18 cellular contexts compared by ENCODE assay signal in genomic region chr7:107815254-107815882, GRCh38. TPM values are rescaled to one million over a fixed set of nuclear protein-coding genes. Genes with fewer than 3 reads are reported as not detected.
DNase-seq lines count a peak whose midpoint lies in the region; ATAC-seq and TF ChIP-seq lines count a peak whose summit lies in the region.
"Had no signal": no experiment of that assay in that cellular context is flagged by ENCODE, and none has a peak within 500 bp of the region (broad histone marks: within the 10 kb centered on the region; RNA-seq: fewer than 3 reads in every experiment).

No MANE protein-coding gene starts in this region.

- no peaks in the 10 kb centered on the region for H3K27me3 Mint-ChIP-seq in activated CD4-positive, alpha-beta T cell treated with anti-CD3 and anti-CD28 coated beads for 36 hours
- peaks cover 6% of the 10 kb centered on the region for H3K27me3 Mint-ChIP-seq in activated CD4-positive, alpha-beta T cell treated with anti-CD3 and anti-CD28 coated beads, Interleukin-2, amount 10 ng/mL, durations not matched to agents 7 days and 5 days
- H3K27me3 Mint-ChIP-seq in activated CD4-positive, alpha-beta memory T cell treated with anti-CD3 and anti-CD28 coated beads for 36 hours = no peaks in the 10 kb centered on the region
- H3K27me3 Mint-ChIP-seq: CD4-positive, alpha-beta T cell; central memory CD8-positive, alpha-beta T cell had no signal

- POLR2A ChIA-PET in activated CD4-positive, alpha-beta T cell treated with anti-CD3 and anti-CD28 coated beads for 36 hours (lab: Charles Lee) = interaction anchor here (0.7 to 1.6 kb wide), 2 partner anchors 513 to 646 kb away, joined by 3 to 5 read pairs; partner anchors contain the start of gene HBP1
- POLR2A ChIA-PET in activated CD4-positive, alpha-beta T cell treated with anti-CD3 and anti-CD28 coated beads, Interleukin-2, amount 10 ng/mL, durations not matched to agents 7 days and 5 days (lab: Charles Lee) = no interaction called here
- POLR2A ChIA-PET in GM10248 (lab: Yijun Ruan, JAX) = no interaction called here
- POLR2A ChIA-PET in activated CD4-positive, alpha-beta memory T cell treated with anti-CD3 and anti-CD28 coated beads for 36 hours (lab: Charles Lee) = interaction anchor here (1.3 to 1.6 kb wide), 2 partner anchors 71 to 156 kb away, joined by 3 to 5 read pairs; partner anchors contain the start of gene CBLL1

- DNase-seq in activated CD4-positive, alpha-beta T cell treated with anti-CD3 and anti-CD28 coated beads for 36 hours = peak; percentile 55
- DNase-seq in activated CD4-positive, alpha-beta T cell treated with anti-CD3 and anti-CD28 coated beads, Interleukin-2, amount 10 ng/mL, durations not matched to agents 7 days and 5 days = no peak
- DNase-seq in GM10248 (ENCODE audit: extremely low spot score) (peak; percentile 16), head of caudate nucleus (peak in 22 of 42 donors; percentile 2 to 72 (median 20)), amygdala (lab: John Stamatoyannopoulos, UW) (no peak)
- DNase-seq in activated CD4-positive, alpha-beta memory T cell treated with anti-CD3 and anti-CD28 coated beads for 36 hours = peak; percentile 50
- DNase-seq: CD4-positive, alpha-beta T cell; islet precursor cell; NCI-H1694; NCI-H446 treated with DMSO at 0.1 percent for 48 hours; occipital lobe; SIG-M5; T1000 had no signal

- H3K36me3 Mint-ChIP-seq in activated CD4-positive, alpha-beta T cell treated with anti-CD3 and anti-CD28 coated beads for 36 hours (ENCODE audit: low read depth) = no peaks in the 10 kb centered on the region
- H3K36me3 Mint-ChIP-seq in activated CD4-positive, alpha-beta T cell treated with anti-CD3 and anti-CD28 coated beads, Interleukin-2, amount 10 ng/mL, durations not matched to agents 7 days and 5 days (ENCODE audit: low read depth) = peaks cover 1% of the 10 kb centered on the region
- no peaks in the 10 kb centered on the region for H3K36me3 Mint-ChIP-seq in activated CD4-positive, alpha-beta memory T cell treated with anti-CD3 and anti-CD28 coated beads for 36 hours

- ATAC-seq in activated CD4-positive, alpha-beta T cell treated with anti-CD3 and anti-CD28 coated beads for 36 hours = peak; percentile 89
- ATAC-seq in GM18870 (IDR thresholded peaks at IDR 0.05; ENCODE audit: unreplicated experiment) = no peak
- ATAC-seq in HG03196 (IDR thresholded peaks at IDR 0.05; ENCODE audit: unreplicated experiment) = no peak

- peaks cover 35% of the 10 kb centered on the region for H3K4me1 Mint-ChIP-seq in activated CD4-positive, alpha-beta T cell treated with anti-CD3 and anti-CD28 coated beads for 36 hours
- peaks cover 13% of the 10 kb centered on the region for H3K4me1 Mint-ChIP-seq in activated CD4-positive, alpha-beta T cell treated with anti-CD3 and anti-CD28 coated beads, Interleukin-2, amount 10 ng/mL, durations not matched to agents 7 days and 5 days
- peaks cover 31% of the 10 kb centered on the region for H3K4me1 Mint-ChIP-seq in activated CD4-positive, alpha-beta memory T cell treated with anti-CD3 and anti-CD28 coated beads for 36 hours (ENCODE audit: low read depth)
- H3K4me1 Mint-ChIP-seq: central memory CD8-positive, alpha-beta T cell had no signal

- no peak for TF ChIP-seq CTCF in GM10248 (IDR thresholded peaks at IDR 0.05; ENCODE audit: control extremely low read depth, extremely low read depth, low read depth, missing control alignments)

- H3K4me3 Mint-ChIP-seq in activated CD4-positive, alpha-beta T cell treated with anti-CD3 and anti-CD28 coated beads for 36 hours = no peak overlapping the region
- no peak overlapping the region for H3K4me3 Mint-ChIP-seq in activated CD4-positive, alpha-beta T cell treated with anti-CD3 and anti-CD28 coated beads, Interleukin-2, amount 10 ng/mL, durations not matched to agents 7 days and 5 days
- no peak overlapping the region for H3K4me3 Mint-ChIP-seq in activated CD4-positive, alpha-beta memory T cell treated with anti-CD3 and anti-CD28 coated beads for 36 hours
- H3K4me3 Mint-ChIP-seq: CD4-positive, alpha-beta T cell; central memory CD8-positive, alpha-beta T cell had no signal

- intact Hi-C loops in activated CD4-positive, alpha-beta T cell treated with anti-CD3 and anti-CD28 coated beads for 36 hours (cut with DNase I, micrococcal nuclease) = loop anchor here (1.0 to 10.0 kb wide), 9 partner anchors 51 to 1041 kb away; partner anchors contain the start of genes DNAJB9 (in 1 of the 2), HBP1 (in 1 of the 2), SLC26A4 (in 1 of the 2) and THAP5 (in 1 of the 2)
- intact Hi-C loops in activated CD4-positive, alpha-beta memory T cell treated with anti-CD3 and anti-CD28 coated beads for 36 hours (cut with micrococcal nuclease) = loop anchor here (1.0 to 10.0 kb wide), 7 partner anchors 42 to 951 kb away; partner anchors contain the start of genes COG5, DUS4L, HBP1 and PIK3CG
- intact Hi-C loops in head of caudate nucleus (cut with DNase I) = no loop called here

- CTCF ChIA-PET in activated CD4-positive, alpha-beta T cell treated with anti-CD3 and anti-CD28 coated beads for 36 hours (lab: Charles Lee) = interaction anchor here (1.3 kb wide), 1 partner anchor 59 kb away, joined by 3 read pairs; no protein-coding TSS in a partner anchor
- CTCF ChIA-PET in activated CD4-positive, alpha-beta T cell treated with anti-CD3 and anti-CD28 coated beads, Interleukin-2, amount 10 ng/mL, durations not matched to agents 7 days and 5 days (lab: Charles Lee) = interaction anchor here (0.9 kb wide), 1 partner anchor 59 kb away, joined by 3 read pairs; no protein-coding TSS in a partner anchor
- CTCF ChIA-PET in GM10248 (lab: Yijun Ruan, JAX) = interaction anchor here (1.0 to 1.2 kb wide), 2 partner anchors 10 to 11 kb away, joined by 3 to 5 read pairs; no protein-coding TSS in a partner anchor
- CTCF ChIA-PET in activated CD4-positive, alpha-beta memory T cell treated with anti-CD3 and anti-CD28 coated beads for 36 hours (lab: Charles Lee) = interaction anchor here (1.0 kb wide), 1 partner anchor 53 kb away, joined by 3 read pairs; no protein-coding TSS in a partner anchor

- peak overlapping the region; percentile 81 for H3K27ac Mint-ChIP-seq in activated CD4-positive, alpha-beta T cell treated with anti-CD3 and anti-CD28 coated beads for 36 hours
- no peak overlapping the region for H3K27ac Mint-ChIP-seq in activated CD4-positive, alpha-beta T cell treated with anti-CD3 and anti-CD28 coated beads, Interleukin-2, amount 10 ng/mL, durations not matched to agents 7 days and 5 days
- H3K27ac Mint-ChIP-seq in activated CD4-positive, alpha-beta memory T cell treated with anti-CD3 and anti-CD28 coated beads for 36 hours = peak overlapping the region; percentile 64
- H3K27ac Mint-ChIP-seq: CD4-positive, alpha-beta T cell had no signal

- H3K9me3 Mint-ChIP-seq in activated CD4-positive, alpha-beta T cell treated with anti-CD3 and anti-CD28 coated beads for 36 hours (ENCODE audit: low read depth) = no peaks in the 10 kb centered on the region
- H3K9me3 Mint-ChIP-seq in activated CD4-positive, alpha-beta T cell treated with anti-CD3 and anti-CD28 coated beads, Interleukin-2, amount 10 ng/mL, durations not matched to agents 7 days and 5 days = peaks cover 7% of the 10 kb centered on the region
- H3K9me3 Mint-ChIP-seq in activated CD4-positive, alpha-beta memory T cell treated with anti-CD3 and anti-CD28 coated beads for 36 hours = no peaks in the 10 kb centered on the region
- H3K9me3 Mint-ChIP-seq: CD4-positive, alpha-beta T cell; central memory CD8-positive, alpha-beta T cell had no signal

RNA-seq across cellular contexts. Expression of gene SLC26A3, which starts 12.3 kb away (rescaled TPM):
- total RNA-seq in activated CD4-positive, alpha-beta T cell treated with anti-CD3 and anti-CD28 coated beads for 36 hours = not detected
- total RNA-seq in activated CD4-positive, alpha-beta T cell treated with anti-CD3 and anti-CD28 coated beads, Interleukin-2, amount 10 ng/mL, durations not matched to agents 7 days and 5 days = not detected
- not detected for total RNA-seq in activated CD4-positive, alpha-beta memory T cell treated with anti-CD3 and anti-CD28 coated beads for 36 hours
- total RNA-seq: CD4-positive, alpha-beta T cell; Daoy; HT-29; occipital lobe had no signal

Comparison
In these comparisons a context has a peak if more than half of its experiments do, and no peak if none do; other contexts are left out.
1. DNase-seq: peak in activated CD4-positive, alpha-beta T cell treated with anti-CD3 and anti-CD28 coated beads for 36 hours (single experiment), GM10248 (single experiment), activated CD4-positive, alpha-beta memory T cell treated with anti-CD3 and anti-CD28 coated beads for 36 hours (single experiment) and head of caudate nucleus (22 of 42); none in activated CD4-positive, alpha-beta T cell treated with anti-CD3 and anti-CD28 coated beads, Interleukin-2, amount 10 ng/mL, durations not matched to agents 7 days and 5 days (single experiment) and amygdala (0 of 56).
2. POLR2A ChIA-PET loops: an anchor here in activated CD4-positive, alpha-beta T cell treated with anti-CD3 and anti-CD28 coated beads for 36 hours (0.7 to 1.6 kb wide) and activated CD4-positive, alpha-beta memory T cell treated with anti-CD3 and anti-CD28 coated beads for 36 hours (1.3 to 1.6 kb wide); none called in activated CD4-positive, alpha-beta T cell treated with anti-CD3 and anti-CD28 coated beads, Interleukin-2, amount 10 ng/mL, durations not matched to agents 7 days and 5 days and GM10248.